In genomic region chr2:1584691-1585485, GRCh38 we compare ENCODE assay signal across 20 cellular contexts.
DNase-seq lines count a peak whose midpoint lies in the region; TF ChIP-seq lines count a peak whose summit lies in the region.
"Had no signal": no experiment of that assay in that cellular context is flagged by ENCODE, and none has a peak within 500 bp of the region (broad histone marks: within the 10 kb centered on the region; RNA-seq: fewer than 3 reads in every experiment).

No MANE protein-coding gene starts in this region.

- no peaks in the 10 kb centered on the region for H3K36me3 ChIP-seq in OCI-LY3 (replicated peaks; ENCODE audit: low read depth, low read length)
- no peaks in the 10 kb centered on the region for H3K36me3 ChIP-seq in osteoblast (ENCODE audit: insufficient read depth, low read length)
- H3K36me3 ChIP-seq in effector memory CD4-positive, alpha-beta T cell (ENCODE audit: control insufficient read depth, insufficient read depth, low read length), result no peaks in the 10 kb centered on the region
- H3K36me3 ChIP-seq: thoracic aorta had no signal

- H3K27me3 ChIP-seq in OCI-LY3 (ENCODE audit: low read depth, low read length) (no peaks in the 10 kb centered on the region; the same call in 1 of the 2 replicates), osteoblast (ENCODE audit: insufficient read depth, low read length) (no peaks in the 10 kb centered on the region)
- no peaks in the 10 kb centered on the region for H3K27me3 ChIP-seq in effector memory CD4-positive, alpha-beta T cell (replicated peaks; ENCODE audit: control insufficient read depth, insufficient read depth, low read length, poor library complexity, severe bottlenecking)

- H3K4me2 ChIP-seq in OCI-LY3 (ENCODE audit: low read length) (no peak overlapping the region), osteoblast (ENCODE audit: insufficient read depth, low read length) (no peak overlapping the region)

- DNase-seq in activated effector memory CD4-positive, alpha-beta T cell treated with anti-CD3 and anti-CD28 coated beads, Interleukin-2, amount 50 U/mL, for 16 hours, result peak; percentile 44
- DNase-seq in activated effector memory CD4-positive, alpha-beta T cell treated with Interleukin-2 at 50 U/mL for 16 hours, result no peak
- DNase-seq in chondrocyte (ENCODE audit: low spot score), result no peak
- peak; percentile 82 for DNase-seq in osteoblast (ENCODE audit: insufficient read length, low spot score, missing footprints)
- DNase-seq in T1000 (lab: John Stamatoyannopoulos, UW), result no peak
- no peak for DNase-seq in activated CD8-positive, alpha-beta memory T cell treated with anti-CD3 and anti-CD28 coated beads, Interleukin-2, amount 50 U/mL, for 48 hours
- no peak for DNase-seq in effector memory CD4-positive, alpha-beta T cell
- DNase-seq: activated CD4-positive, alpha-beta T cell treated with anti-CD3 and anti-CD28 coated beads, Interleukin-2, amount 50 U/mL, for 1 hour; HCEC 1CT; hippocampal formation; KBM-7; left ventricle myocardium superior; naive thymus-derived CD4-positive, alpha-beta T cell; NCI-H1436 treated with DMSO at 0.1 percent for 48 hours; NCI-H446; retina; stimulated activated CD4-positive, alpha-beta T cell treated with anti-CD3 and anti-CD28 coated beads, Interleukin-2, amount 100 ng/mL, for 24 hours had no signal

- H3K9me3 Mint-ChIP-seq in chondrocyte (ENCODE audit: low read depth), result no peaks in the 10 kb centered on the region

- H3K9ac ChIP-seq in OCI-LY3 (ENCODE audit: low read length), result no peak overlapping the region

- peaks cover 21% of the 10 kb centered on the region for H3K4me1 Mint-ChIP-seq in chondrocyte (ENCODE audit: low read depth)

- H3K4me3 Mint-ChIP-seq in chondrocyte (ENCODE audit: unreplicated experiment), result no peak overlapping the region
- H3K4me3 Mint-ChIP-seq: naive thymus-derived CD4-positive, alpha-beta T cell had no signal

- no peak overlapping the region for H3K27ac ChIP-seq in OCI-LY3 (ENCODE audit: low read length)
- H3K27ac ChIP-seq in osteoblast (ENCODE audit: low read depth, low read length), result no peak overlapping the region
- H3K27ac ChIP-seq in effector memory CD4-positive, alpha-beta T cell (ENCODE audit: insufficient read depth, low read length, poor library complexity, severe bottlenecking), result no peak overlapping the region
- H3K27ac ChIP-seq: dorsolateral prefrontal cortex, thoracic aorta had no signal

- H3K79me2 ChIP-seq in OCI-LY3 (ENCODE audit: low read length) (no peaks in the 10 kb centered on the region), osteoblast (ENCODE audit: insufficient read depth, low read length) (no peaks in the 10 kb centered on the region)

- H3K4me1 ChIP-seq in OCI-LY3 (ENCODE audit: low read length), result peaks cover 18% of the 10 kb centered on the region
- H3K4me1 ChIP-seq in osteoblast (ENCODE audit: insufficient read depth, low read length), result peaks cover 13% of the 10 kb centered on the region
- H3K4me1 ChIP-seq in effector memory CD4-positive, alpha-beta T cell (ENCODE audit: control insufficient read depth, insufficient read depth, low read length, poor library complexity, severe bottlenecking), result no peaks in the 10 kb centered on the region

- H3K9me3 ChIP-seq in OCI-LY3 (ENCODE audit: insufficient read depth, low read length), result no peaks in the 10 kb centered on the region
- H3K9me3 ChIP-seq in osteoblast (ENCODE audit: low read depth, low read length), result no peaks in the 10 kb centered on the region
- no peaks in the 10 kb centered on the region for H3K9me3 ChIP-seq in effector memory CD4-positive, alpha-beta T cell (ENCODE audit: control insufficient read depth, low read length)
- H3K9me3 ChIP-seq: thoracic aorta had no signal

- H3K27me3 Mint-ChIP-seq in chondrocyte (ENCODE audit: low read depth), result no peaks in the 10 kb centered on the region

- TF ChIP-seq CTCF in OCI-LY3 (IDR thresholded peaks at IDR 0.05; ENCODE audit: low read depth, low read length) (peak; percentile 28; the same call in 1 of the 2 replicates), chondrocyte (IDR thresholded peaks at IDR 0.05) (peak; percentile 52), osteoblast (IDR thresholded peaks at IDR 0.05; ENCODE audit: extremely low read depth, low read depth, low read length) (peak; percentile 40)

- no peak overlapping the region for H3K27ac Mint-ChIP-seq in chondrocyte (ENCODE audit: unreplicated experiment)
- H3K27ac Mint-ChIP-seq: naive thymus-derived CD4-positive, alpha-beta T cell had no signal

- H3K4me3 ChIP-seq in OCI-LY3 (ENCODE audit: low read length) (no peak overlapping the region), osteoblast (ENCODE audit: insufficient read depth, low read length) (no peak overlapping the region)
- no peak overlapping the region for H3K4me3 ChIP-seq in effector memory CD4-positive, alpha-beta T cell (ENCODE audit: insufficient read depth, low read depth, low read length, poor library complexity, severe bottlenecking)
- H3K4me3 ChIP-seq: dorsolateral prefrontal cortex, thoracic aorta had no signal

- no peaks in the 10 kb centered on the region for H4K20me1 ChIP-seq in OCI-LY3 (ENCODE audit: insufficient read depth, low read length)
- H4K20me1 ChIP-seq in osteoblast (ENCODE audit: insufficient read depth, low read length), result no peaks in the 10 kb centered on the region

- peaks cover 5% of the 10 kb centered on the region for H3K36me3 Mint-ChIP-seq in chondrocyte (ENCODE audit: low read depth)
- H3K36me3 Mint-ChIP-seq: naive thymus-derived CD4-positive, alpha-beta T cell had no signal

- H2AFZ ChIP-seq in OCI-LY3 (ENCODE audit: low read depth, low read length), result 0 out of 2 replicates have a peak overlapping the region, but pooled peaks have one; percentile 54
- no peak overlapping the region for H2AFZ ChIP-seq in osteoblast (ENCODE audit: low read length)

Comparison
In these comparisons a context has a peak if more than half of its experiments do, and no peak if none do; other contexts are left out.
1. DNase-seq: peak in activated effector memory CD4-positive, alpha-beta T cell treated with anti-CD3 and anti-CD28 coated beads, Interleukin-2, amount 50 U/mL, for 16 hours (single experiment) and osteoblast (single experiment); none in activated effector memory CD4-positive, alpha-beta T cell treated with Interleukin-2 at 50 U/mL for 16 hours (single experiment), chondrocyte (single experiment), T1000 (single experiment), activated CD8-positive, alpha-beta memory T cell treated with anti-CD3 and anti-CD28 coated beads, Interleukin-2, amount 50 U/mL, for 48 hours (single experiment) and effector memory CD4-positive, alpha-beta T cell (0 of 3).
2. Peak in every context shown above with its lines, with median percentiles within 50 percentile points of each other: CTCF ChIP-seq.